In genomic region chr20:50293244-50294139, GRCh38 we compare ENCODE assay signal across 2 cellular contexts.
A peak's percentile ranks its signal among the peaks of the same experiment; 100 is the strongest.
TF ChIP-seq lines count a peak whose summit lies in the region.

No MANE protein-coding gene starts in this region.

TF ChIP-seq in K562, 482 proteins besides CTCF, POLR2A, EP300 and RAD21 (continued from another document and continues in another):
- TF ChIP-seq PTTG1 (tag; IDR thresholded peaks at IDR 0.05; ENCODE audit: low read depth) (0 out of 2 replicates have a peak, but pooled peaks have one; percentile 13), BCOR (IDR thresholded peaks at IDR 0.05) (peak; percentile 94), CBFB (CRISPR knock-in tag; IDR thresholded peaks at IDR 0.05) (0 out of 2 replicates have a peak, but pooled peaks have one; percentile 36), MGA (IDR thresholded peaks at IDR 0.05) (peak; percentile 5), ZNF717 (CRISPR knock-in tag; IDR thresholded peaks at IDR 0.05) (no peak), MAX (CRISPR knock-in tag; IDR thresholded peaks at IDR 0.05) (peak; percentile 42; the same call in 1 of the 2 replicates), PTRF (tag; IDR thresholded peaks at IDR 0.05) (peak; percentile 12; the same call in 1 of the 2 replicates), ZKSCAN8 (CRISPR knock-in tag; IDR thresholded peaks at IDR 0.05) (peak; percentile 91), TSC22D4 (tag; IDR thresholded peaks at IDR 0.05) (no peak)

TF ChIP-seq in HepG2, 621 proteins besides CTCF, POLR2A, EP300 and RAD21 (continued from another document and continues in another):
- TF ChIP-seq BORCS8-MEF2B (CRISPR knock-in tag; IDR thresholded peaks at IDR 0.05) (peak; percentile 6; the same call in 1 of the 2 replicates), TRIM24 (CRISPR knock-in tag; IDR thresholded peaks at IDR 0.05) (no peak), ZNF709 (CRISPR knock-in tag; IDR thresholded peaks at IDR 0.05) (peak; percentile 60; the same call in 1 of the 2 replicates), PAWR (CRISPR knock-in tag; IDR thresholded peaks at IDR 0.05; ENCODE audit: borderline replicate concordance) (0 out of 2 replicates have a peak, but pooled peaks have one; percentile 3), REXO4 (CRISPR knock-in tag; IDR thresholded peaks at IDR 0.05; ENCODE audit: borderline replicate concordance) (0 out of 2 replicates have a peak, but pooled peaks have one; percentile 71), ESRRA (CRISPR knock-in tag; IDR thresholded peaks at IDR 0.05; ENCODE audit: low read depth) (no peak), ZBTB39 (CRISPR knock-in tag; IDR thresholded peaks at IDR 0.05) (0 out of 2 replicates have a peak, but pooled peaks have one; percentile 14), MYC (CRISPR knock-in tag; IDR thresholded peaks at IDR 0.05; ENCODE audit: borderline replicate concordance) (peak; percentile 11; the same call in 1 of the 2 replicates), DZIP1 (CRISPR knock-in tag; IDR thresholded peaks at IDR 0.05) (0 out of 2 replicates have a peak, but pooled peaks have one; percentile 30), BATF2 (CRISPR knock-in tag; IDR thresholded peaks at IDR 0.05) (no peak), HOXA3 (CRISPR knock-in tag; IDR thresholded peaks at IDR 0.05) (no peak), ZBTB33 (CRISPR knock-in tag; IDR thresholded peaks at IDR 0.05) (no peak), ZNF629 (CRISPR knock-in tag; conservative IDR thresholded peaks at IDR 0.05) (no peak), NR0B2 (CRISPR knock-in tag; IDR thresholded peaks at IDR 0.05) (no peak), MIER3 (CRISPR knock-in tag; IDR thresholded peaks at IDR 0.05; ENCODE audit: borderline replicate concordance) (0 out of 2 replicates have a peak, but pooled peaks have one; percentile 11), ZKSCAN1 (IDR thresholded peaks at IDR 0.05; ENCODE audit: low read length) (peak; percentile 4; the same call in 1 of the 2 replicates), ZBTB21 (CRISPR knock-in tag; IDR thresholded peaks at IDR 0.05) (no peak), ZNF768 (CRISPR knock-in tag; IDR thresholded peaks at IDR 0.05) (peak; percentile 58), KLF6 (CRISPR knock-in tag; IDR thresholded peaks at IDR 0.05) (no peak), CBX1 (IDR thresholded peaks at IDR 0.05; ENCODE audit: low read depth) (no peak), ZNF788 (CRISPR knock-in tag; IDR thresholded peaks at IDR 0.05; ENCODE audit: borderline replicate concordance) (no peak), KAT7 (CRISPR knock-in tag; IDR thresholded peaks at IDR 0.05; ENCODE audit: borderline replicate concordance) (peak; percentile 12; the same call in 1 of the 2 replicates), NFAT5 (CRISPR knock-in tag; IDR thresholded peaks at IDR 0.05) (peak; percentile 4; the same call in 1 of the 2 replicates), ZMYM3 (CRISPR knock-in tag; IDR thresholded peaks at IDR 0.05) (0 out of 2 replicates have a peak, but pooled peaks have one; percentile 85), ZNF496 (CRISPR knock-in tag; IDR thresholded peaks at IDR 0.05; ENCODE audit: insufficient replicate concordance) (no peak), ZNF30 (CRISPR knock-in tag; IDR thresholded peaks at IDR 0.05) (no peak), ZNF564 (CRISPR knock-in tag; IDR thresholded peaks at IDR 0.05) (no peak), CREBL2 (CRISPR knock-in tag; IDR thresholded peaks at IDR 0.05; ENCODE audit: borderline replicate concordance) (0 out of 2 replicates have a peak, but pooled peaks have one; percentile 10), RELA (CRISPR knock-in tag; IDR thresholded peaks at IDR 0.05) (no peak), NR1H2 (CRISPR knock-in tag; IDR thresholded peaks at IDR 0.05; ENCODE audit: borderline replicate concordance, low read depth) (no peak), ZNF879 (CRISPR knock-in tag; IDR thresholded peaks at IDR 0.05) (0 out of 2 replicates have a peak, but pooled peaks have one; percentile 25), FOXP4 (CRISPR knock-in tag; IDR thresholded peaks at IDR 0.05) (no peak), SIX4 (CRISPR knock-in tag; IDR thresholded peaks at IDR 0.05) (no peak), HNRNPL (IDR thresholded peaks at IDR 0.05; ENCODE audit: low read depth, low read length) (0 out of 2 replicates have a peak, but pooled peaks have one; percentile 75), SKI (IDR thresholded peaks at IDR 0.05; ENCODE audit: partially characterized antibody) (no peak), KDM4B (CRISPR knock-in tag; IDR thresholded peaks at IDR 0.05) (no peak; the same call in 1 of the 2 replicates), ZKSCAN5 (CRISPR knock-in tag; IDR thresholded peaks at IDR 0.05) (0 out of 2 replicates have a peak, but pooled peaks have one; percentile 24), FOXK2 (IDR thresholded peaks at IDR 0.05) (no peak), POGK (CRISPR knock-in tag; conservative IDR thresholded peaks at IDR 0.05) (0 out of 2 replicates have a peak, but pooled peaks have one; percentile 12), JUNB (CRISPR knock-in tag; IDR thresholded peaks at IDR 0.05; ENCODE audit: borderline replicate concordance) (no peak), ZBTB42 (CRISPR knock-in tag; IDR thresholded peaks at IDR 0.05) (no peak), ZNF724P (CRISPR knock-in tag; IDR thresholded peaks at IDR 0.05; ENCODE audit: borderline replicate concordance) (0 out of 2 replicates have a peak, but pooled peaks have one; percentile 59)
